In genomic region chr20:53050338-53050737, GRCh38 we compare ENCODE assay signal across 16 cellular contexts.
A peak's percentile ranks its signal among the peaks of the same experiment; 100 is the strongest.
DNase-seq lines count a peak whose midpoint lies in the region.
"Had no signal": no experiment of that assay in that cellular context is flagged by ENCODE, and none has a peak within 500 bp of the region (broad histone marks: within the 10 kb centered on the region; RNA-seq: fewer than 3 reads in every experiment).

No MANE protein-coding gene starts in this region.

- peak overlapping the region; percentile 50 for H3K27ac Mint-ChIP-seq in activated naive CD4-positive, alpha-beta T cell treated with anti-CD3 and anti-CD28 coated beads for 36 hours
- peak overlapping the region; percentile 38 for H3K27ac Mint-ChIP-seq in activated CD4-positive, alpha-beta T cell treated with anti-CD3 and anti-CD28 coated beads, Interleukin-2, amount 10 ng/mL, durations not matched to agents 24 days and 14 days
- H3K27ac Mint-ChIP-seq in activated naive CD4-positive, alpha-beta T cell treated with anti-CD3 and anti-CD28 coated beads, Interleukin-2, amount 50 U/mL, for 24 hours = peak overlapping the region; percentile 86
- H3K27ac Mint-ChIP-seq: CD8-positive, alpha-beta T cell; GM23338; IgD-negative memory B cell had no signal

- H3K4me1 Mint-ChIP-seq in activated naive CD4-positive, alpha-beta T cell treated with anti-CD3 and anti-CD28 coated beads for 36 hours (ENCODE audit: low read depth) = peaks cover 38% of the 10 kb centered on the region
- H3K4me1 Mint-ChIP-seq in activated CD4-positive, alpha-beta T cell treated with anti-CD3 and anti-CD28 coated beads, Interleukin-2, amount 10 ng/mL, durations not matched to agents 24 days and 14 days = peaks cover 12% of the 10 kb centered on the region
- H3K4me1 Mint-ChIP-seq in activated naive CD4-positive, alpha-beta T cell treated with anti-CD3 and anti-CD28 coated beads, Interleukin-2, amount 50 U/mL, for 24 hours = peaks cover 62% of the 10 kb centered on the region
- H3K4me1 Mint-ChIP-seq: GM23338, IgD-negative memory B cell had no signal

- peak; percentile 70 for DNase-seq in activated naive CD4-positive, alpha-beta T cell treated with anti-CD3 and anti-CD28 coated beads for 36 hours
- no peak for DNase-seq in activated naive CD4-positive, alpha-beta T cell (lab: John Stamatoyannopoulos, UW)
- DNase-seq in activated CD4-positive, alpha-beta T cell treated with anti-CD3 and anti-CD28 coated beads, Interleukin-2, amount 10 ng/mL, durations not matched to agents 24 days and 14 days = no peak
- peak; percentile 52 for DNase-seq in stimulated activated CD4-positive, alpha-beta T cell treated with anti-CD3 and anti-CD28 coated beads, Interleukin-2, amount 100 ng/mL, for 4 hours (ENCODE audit: low read depth)
- no peak for DNase-seq in AML-193 (lab: John Stamatoyannopoulos, UW)
- DNase-seq in GM19238 (ENCODE audit: insufficient read length, low spot score) = no peak
- DNase-seq: CD8-positive, alpha-beta T cell; DMS79 treated with DMSO at 0.1 percent for 48 hours; NCI-H1417 treated with DMSO at 0.1 percent for 48 hours; NCI-H2081 treated with DMSO at 0.1 percent for 48 hours; NCI-H226; NCI-H526 treated with DMSO at 0.1 percent for 48 hours; NK-92 treated with Interleukin-12 subunit alpha and Interleukin-12 subunit beta, amount 100 ng/mL, for 24 hours had no signal

- H3K4me3 Mint-ChIP-seq in activated naive CD4-positive, alpha-beta T cell treated with anti-CD3 and anti-CD28 coated beads for 36 hours = no peak overlapping the region
- no peak overlapping the region for H3K4me3 Mint-ChIP-seq in activated CD4-positive, alpha-beta T cell treated with anti-CD3 and anti-CD28 coated beads, Interleukin-2, amount 10 ng/mL, durations not matched to agents 24 days and 14 days
- peak overlapping the region; percentile 31 for H3K4me3 Mint-ChIP-seq in activated naive CD4-positive, alpha-beta T cell treated with anti-CD3 and anti-CD28 coated beads, Interleukin-2, amount 50 U/mL, for 24 hours
- H3K4me3 Mint-ChIP-seq: CD8-positive, alpha-beta T cell; GM23338; IgD-negative memory B cell had no signal

- intact Hi-C loops in activated naive CD4-positive, alpha-beta T cell treated with anti-CD3 and anti-CD28 coated beads for 36 hours (cut with micrococcal nuclease) = loop anchor here (1.0 kb wide), 1 partner anchor 20 kb away; no protein-coding TSS in a partner anchor
- intact Hi-C loops in activated CD4-positive, alpha-beta T cell treated with anti-CD3 and anti-CD28 coated beads, Interleukin-2, amount 10 ng/mL, durations not matched to agents 24 days and 14 days (cut with micrococcal nuclease) = no loop called here

- H3K36me3 Mint-ChIP-seq in activated naive CD4-positive, alpha-beta T cell treated with anti-CD3 and anti-CD28 coated beads for 36 hours (ENCODE audit: low read depth) = peaks cover 42% of the 10 kb centered on the region
- peaks cover 33% of the 10 kb centered on the region for H3K36me3 Mint-ChIP-seq in activated CD4-positive, alpha-beta T cell treated with anti-CD3 and anti-CD28 coated beads, Interleukin-2, amount 10 ng/mL, durations not matched to agents 24 days and 14 days (ENCODE audit: low read depth)
- H3K36me3 Mint-ChIP-seq in activated naive CD4-positive, alpha-beta T cell treated with anti-CD3 and anti-CD28 coated beads, Interleukin-2, amount 50 U/mL, for 24 hours = peaks cover 25% of the 10 kb centered on the region
- H3K36me3 Mint-ChIP-seq: CD8-positive, alpha-beta T cell had no signal

- no peaks in the 10 kb centered on the region for H3K27me3 Mint-ChIP-seq in activated naive CD4-positive, alpha-beta T cell treated with anti-CD3 and anti-CD28 coated beads for 36 hours (ENCODE audit: low read depth)
- no peaks in the 10 kb centered on the region for H3K27me3 Mint-ChIP-seq in activated CD4-positive, alpha-beta T cell treated with anti-CD3 and anti-CD28 coated beads, Interleukin-2, amount 10 ng/mL, durations not matched to agents 24 days and 14 days
- H3K27me3 Mint-ChIP-seq in activated naive CD4-positive, alpha-beta T cell treated with anti-CD3 and anti-CD28 coated beads, Interleukin-2, amount 50 U/mL, for 24 hours = no peaks in the 10 kb centered on the region
- H3K27me3 Mint-ChIP-seq: IgD-negative memory B cell had no signal

- H3K9me3 Mint-ChIP-seq in activated naive CD4-positive, alpha-beta T cell treated with anti-CD3 and anti-CD28 coated beads for 36 hours = peaks cover 12% of the 10 kb centered on the region
- peaks cover 14% of the 10 kb centered on the region for H3K9me3 Mint-ChIP-seq in activated CD4-positive, alpha-beta T cell treated with anti-CD3 and anti-CD28 coated beads, Interleukin-2, amount 10 ng/mL, durations not matched to agents 24 days and 14 days
- H3K9me3 Mint-ChIP-seq in activated naive CD4-positive, alpha-beta T cell treated with anti-CD3 and anti-CD28 coated beads, Interleukin-2, amount 50 U/mL, for 24 hours = no peaks in the 10 kb centered on the region
- H3K9me3 Mint-ChIP-seq: CD8-positive, alpha-beta T cell; GM23338 had no signal

- CTCF ChIA-PET in activated naive CD4-positive, alpha-beta T cell treated with anti-CD3 and anti-CD28 coated beads for 36 hours (lab: Charles Lee) = interaction anchor here (0.6 to 1.6 kb wide), 2 partner anchors 17 to 149 kb away, joined by 3 to 7 read pairs; no protein-coding TSS in a partner anchor

Comparison
In these comparisons a context has a peak if more than half of its experiments do, and no peak if none do; other contexts are left out.
1. DNase-seq: peak in activated naive CD4-positive, alpha-beta T cell treated with anti-CD3 and anti-CD28 coated beads for 36 hours (single experiment) and stimulated activated CD4-positive, alpha-beta T cell treated with anti-CD3 and anti-CD28 coated beads, Interleukin-2, amount 100 ng/mL, for 4 hours (single experiment); none in activated naive CD4-positive, alpha-beta T cell (0 of 4), activated CD4-positive, alpha-beta T cell treated with anti-CD3 and anti-CD28 coated beads, Interleukin-2, amount 10 ng/mL, durations not matched to agents 24 days and 14 days (single experiment), AML-193 (0 of 2) and GM19238 (single experiment).
2. Peak in every context shown above with its lines, with median percentiles within 50 percentile points of each other: H3K27ac Mint-ChIP-seq.